34 cellular contexts compared by ENCODE assay signal in the genomic region with DNA sequence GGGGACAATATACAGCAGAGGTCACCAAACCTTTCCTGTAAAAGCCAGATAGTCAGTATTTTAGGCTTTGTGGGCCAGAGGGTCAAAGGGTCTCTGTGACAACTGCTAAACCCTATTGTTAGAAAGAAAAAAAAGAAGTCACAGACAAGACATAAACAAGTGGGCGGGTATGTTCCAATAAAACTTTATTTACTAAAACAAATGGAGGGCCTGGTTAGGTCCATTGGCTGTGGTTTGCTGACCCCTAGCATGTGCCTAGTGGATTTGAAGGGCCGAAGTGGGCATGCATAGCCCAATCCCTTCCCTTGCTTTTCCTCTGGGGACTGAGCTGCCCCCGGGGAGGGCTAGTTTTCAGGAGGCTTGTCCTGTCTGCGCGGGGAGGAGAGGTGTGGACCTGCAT.
"Had no signal": no experiment of that assay in that cellular context is flagged by ENCODE, and none has a peak within 500 bp of the region (broad histone marks: within the 10 kb centered on the region; RNA-seq: fewer than 3 reads in every experiment).

No MANE protein-coding gene starts in this region.

- H3K27ac ChIP-seq: brain microvascular endothelial cell, SJSA1, VCaP had no signal

- H3K4me3 ChIP-seq: MG63, SJSA1 had no signal

- H3K4me3 Mint-ChIP-seq: activated B cell treated with CpG ODN at 0.5 μM for 24 hours; activated CD4-positive, alpha-beta memory T cell treated with anti-CD3 and anti-CD28 coated beads for 36 hours; activated naive CD4-positive, alpha-beta T cell treated with anti-CD3 and anti-CD28 coated beads, Interleukin-2, amount 10 ng/mL, durations not matched to agents 7 days and 5 days; activated naive CD8-positive, alpha-beta T cell; activated naive CD8-positive, alpha-beta T cell treated with anti-CD3 and anti-CD28 coated beads, Interleukin-2, amount 50 U/mL, for 24 hours; T-helper 1 cell treated with Interleukin-12 subunit alpha and Interleukin-12 subunit beta and Interleukin-4 antibody, amounts not matched to agents 30 μg/mL and 1 μg/mL, for 36 hours; T-helper 2 cell treated with Interferon-gamma antibody and Interleukin-4, amounts not matched to agents 5 μg/mL and 100 μg/mL, for 36 hours had no signal

- H3K4me1 Mint-ChIP-seq: activated naive CD4-positive, alpha-beta T cell treated with anti-CD3 and anti-CD28 coated beads, Interleukin-2, amount 10 ng/mL, durations not matched to agents 7 days and 5 days; activated naive CD8-positive, alpha-beta T cell treated with anti-CD3 and anti-CD28 coated beads, Interleukin-2, amount 50 U/mL, for 24 hours had no signal

- H3K9me3 Mint-ChIP-seq: activated B cell treated with CpG ODN at 0.5 μM for 24 hours; activated CD4-positive, alpha-beta memory T cell treated with anti-CD3 and anti-CD28 coated beads for 36 hours; activated naive CD4-positive, alpha-beta T cell treated with anti-CD3 and anti-CD28 coated beads, Interleukin-2, amount 10 ng/mL, durations not matched to agents 7 days and 5 days; activated naive CD8-positive, alpha-beta T cell treated with anti-CD3 and anti-CD28 coated beads, Interleukin-2, amount 50 U/mL, for 24 hours; T-helper 1 cell treated with Interleukin-12 subunit alpha and Interleukin-12 subunit beta and Interleukin-4 antibody, amounts not matched to agents 30 μg/mL and 1 μg/mL, for 36 hours; T-helper 2 cell treated with Interferon-gamma antibody and Interleukin-4, amounts not matched to agents 5 μg/mL and 100 μg/mL, for 36 hours had no signal

- DNase-seq: activated B cell treated with CpG ODN at 0.5 μM for 24 hours; activated CD4-positive, alpha-beta memory T cell treated with anti-CD3 and anti-CD28 coated beads for 36 hours; activated CD4-positive, alpha-beta T cell treated with anti-CD3 and anti-CD28 coated beads for 4 hours; activated CD4-positive, alpha-beta T cell treated with anti-CD3 and anti-CD28 coated beads, Interleukin-2, amount 50 U/mL, for 1 hour; activated CD4-positive, CD25-positive, alpha-beta regulatory T cell treated with anti-CD3 and anti-CD28 coated beads, Interleukin-2, amount 50 U/mL, for 72 hours; activated CD8-positive, alpha-beta memory T cell treated with anti-CD3 and anti-CD28 coated beads, Interleukin-2, amount 50 U/mL, for 4 hours; activated effector memory CD4-positive, alpha-beta T cell treated with Interleukin-2 at 50 U/mL for 16 hours; activated naive CD4-positive, alpha-beta T cell treated with anti-CD3 and anti-CD28 coated beads, Interleukin-2, amount 10 ng/mL, durations not matched to agents 7 days and 5 days; activated naive CD8-positive, alpha-beta T cell treated with anti-CD3 and anti-CD28 coated beads, Interleukin-2, amount 50 U/mL, for 24 hours; activated T-cell treated with anti-CD3 and anti-CD28 coated beads for 4 hours; activated T-cell treated with anti-CD3 and anti-CD28 coated beads, Interleukin-2, amount 50 U/mL, for 48 hours; aorta; brain microvascular endothelial cell; Kasumi-1; KG1; MG63; NCI-H1048; NCI-H1105 treated with DMSO at 0.1 percent for 48 hours; NCI-H1436; NCI-H1694; NCI-H1930; NCI-H2081 treated with DMSO at 0.1 percent for 48 hours; NCI-H226; NCI-H446 treated with DMSO at 0.1 percent for 48 hours; NCI-H524; SHP77 treated with DMSO at 0.1 percent for 48 hours; SK-N-SH had no signal

- H3K4me2 ChIP-seq: SK-N-SH had no signal

- H3K27me3 ChIP-seq: brain microvascular endothelial cell, MG63 had no signal

- H3K27ac Mint-ChIP-seq: activated B cell treated with CpG ODN at 0.5 μM for 24 hours; activated CD4-positive, alpha-beta memory T cell treated with anti-CD3 and anti-CD28 coated beads for 36 hours; activated naive CD4-positive, alpha-beta T cell treated with anti-CD3 and anti-CD28 coated beads, Interleukin-2, amount 10 ng/mL, durations not matched to agents 7 days and 5 days; activated naive CD8-positive, alpha-beta T cell; activated naive CD8-positive, alpha-beta T cell treated with anti-CD3 and anti-CD28 coated beads, Interleukin-2, amount 50 U/mL, for 24 hours; T-helper 1 cell treated with Interleukin-12 subunit alpha and Interleukin-12 subunit beta and Interleukin-4 antibody, amounts not matched to agents 30 μg/mL and 1 μg/mL, for 36 hours; T-helper 2 cell treated with Interferon-gamma antibody and Interleukin-4, amounts not matched to agents 5 μg/mL and 100 μg/mL, for 36 hours had no signal

- H3K9ac ChIP-seq: SK-N-SH had no signal

- H3K27me3 Mint-ChIP-seq: activated naive CD8-positive, alpha-beta T cell had no signal

- ATAC-seq: activated naive CD8-positive, alpha-beta T cell treated with anti-CD3 and anti-CD28 coated beads, Interleukin-2, amount 50 U/mL, for 24 hours; Panc1 had no signal

- H3K9me3 ChIP-seq: MG63, SJSA1, SK-N-SH had no signal

- H3K36me3 Mint-ChIP-seq: activated CD4-positive, alpha-beta memory T cell treated with anti-CD3 and anti-CD28 coated beads for 36 hours; activated naive CD4-positive, alpha-beta T cell treated with anti-CD3 and anti-CD28 coated beads, Interleukin-2, amount 10 ng/mL, durations not matched to agents 7 days and 5 days; activated naive CD8-positive, alpha-beta T cell had no signal

- H3K36me3 ChIP-seq: brain microvascular endothelial cell, MG63, SJSA1 had no signal

- FAIRE-seq: TTC549 had no signal
